ENCODE assay signal across 1 cellular context in the genomic region with DNA sequence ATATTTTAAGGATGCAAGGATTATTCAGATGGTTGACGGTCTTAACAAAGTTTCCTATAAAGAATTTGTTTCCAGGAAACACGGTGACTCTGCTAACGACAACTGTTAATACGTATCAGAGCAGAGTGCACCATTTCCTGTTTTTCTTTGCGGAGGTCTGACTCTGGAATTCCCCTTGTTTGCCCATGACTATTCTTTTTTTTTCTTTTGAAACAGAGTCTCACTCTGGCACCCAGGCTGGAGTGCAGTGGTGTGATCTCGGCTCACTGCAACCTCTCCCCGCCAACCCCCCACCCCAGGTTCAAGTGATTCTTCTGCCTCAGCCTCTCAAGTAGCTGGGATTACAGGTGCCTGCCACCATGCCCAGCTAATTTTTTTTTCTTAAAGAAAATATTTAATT.
A peak's percentile ranks its signal among the peaks of the same experiment; 100 is the strongest.
TF ChIP-seq lines count a peak whose summit lies in the region.

No MANE protein-coding gene starts in this region.

TF ChIP-seq in HepG2, 621 proteins besides CTCF, POLR2A, EP300 and RAD21 (continued from another document and continues in another):
- TF ChIP-seq ZNF407 (CRISPR knock-in tag; IDR thresholded peaks at IDR 0.05; ENCODE audit: not compliant biosample characterization) (no peak), TEAD3 (CRISPR knock-in tag; optimal IDR thresholded peaks at IDR 0.05; ENCODE audit: borderline replicate concordance) (peak; percentile 70), MED1 (CRISPR knock-in tag; IDR thresholded peaks at IDR 0.05) (peak; percentile 71), THRA (CRISPR knock-in tag; IDR thresholded peaks at IDR 0.05; ENCODE audit: borderline replicate concordance) (0 out of 2 replicates have a peak, but pooled peaks have one; percentile 10), RELA (CRISPR knock-in tag; IDR thresholded peaks at IDR 0.05) (peak; percentile 99; the same call in 1 of the 2 replicates), ERF (CRISPR knock-in tag; IDR thresholded peaks at IDR 0.05) (0 out of 2 replicates have a peak, but pooled peaks have one; percentile 13), GLI4 (CRISPR knock-in tag; IDR thresholded peaks at IDR 0.05; ENCODE audit: borderline replicate concordance) (no peak), ZNF251 (CRISPR knock-in tag; IDR thresholded peaks at IDR 0.05) (no peak), HOXA3 (CRISPR knock-in tag; IDR thresholded peaks at IDR 0.05) (peak; percentile 31; the same call in 1 of the 2 replicates), ZNF644 (CRISPR knock-in tag; IDR thresholded peaks at IDR 0.05; ENCODE audit: low read depth) (peak; percentile 34; the same call in 1 of the 2 replicates), FOXA1 (IDR thresholded peaks at IDR 0.05) (no peak), FOXA1 (CRISPR knock-in tag; IDR thresholded peaks at IDR 0.05) (0 out of 2 replicates have a peak, but pooled peaks have one; percentile 22), SOX5 (CRISPR knock-in tag; IDR thresholded peaks at IDR 0.05; ENCODE audit: borderline replicate concordance) (peak; percentile 62; the same call in 1 of the 2 replicates), HNRNPLL (IDR thresholded peaks at IDR 0.05; ENCODE audit: low read depth, low read length, poor library complexity, severe bottlenecking) (no peak), ZGPAT (CRISPR knock-in tag; IDR thresholded peaks at IDR 0.05) (peak; percentile 73), HNF4A (CRISPR knock-in tag; IDR thresholded peaks at IDR 0.05) (peak; percentile 10; the same call in 1 of the 2 replicates), ZNF18 (CRISPR knock-in tag; IDR thresholded peaks at IDR 0.05; ENCODE audit: insufficient replicate concordance) (peak; percentile 86), ZMYM4 (CRISPR knock-in tag; IDR thresholded peaks at IDR 0.05) (0 out of 2 replicates have a peak, but pooled peaks have one; percentile 14), SAP130 (CRISPR knock-in tag; IDR thresholded peaks at IDR 0.05; ENCODE audit: low read depth) (peak; percentile 53), ZBTB38 (CRISPR knock-in tag; IDR thresholded peaks at IDR 0.05) (peak; percentile 36; the same call in 1 of the 2 replicates), GABPA (IDR thresholded peaks at IDR 0.05; ENCODE audit: low read depth, low read length) (no peak), GABPA (CRISPR knock-in tag; IDR thresholded peaks at IDR 0.05; ENCODE audit: low read depth) (peak; percentile 70), SOX6 (IDR thresholded peaks at IDR 0.05) (no peak), SOX6 (CRISPR knock-in tag; IDR thresholded peaks at IDR 0.05) (peak; percentile 61), PAXIP1 (CRISPR knock-in tag; conservative IDR thresholded peaks at IDR 0.05) (peak; percentile 76), ETV5 (CRISPR knock-in tag; IDR thresholded peaks at IDR 0.05; ENCODE audit: borderline replicate concordance) (peak; percentile 75; the same call in 1 of the 2 replicates), POGZ (CRISPR knock-in tag; IDR thresholded peaks at IDR 0.05) (0 out of 2 replicates have a peak, but pooled peaks have one; percentile 33), ELF1 (CRISPR knock-in tag; IDR thresholded peaks at IDR 0.05) (peak; percentile 63), ZBTB21 (CRISPR knock-in tag; IDR thresholded peaks at IDR 0.05) (0 out of 2 replicates have a peak, but pooled peaks have one; percentile 46), FOXP1 (IDR thresholded peaks at IDR 0.05) (no peak), FOXP1 (CRISPR knock-in tag; IDR thresholded peaks at IDR 0.05) (peak; percentile 41; the same call in 1 of the 2 replicates)
- TF ChIP-seq, protein P1, sequence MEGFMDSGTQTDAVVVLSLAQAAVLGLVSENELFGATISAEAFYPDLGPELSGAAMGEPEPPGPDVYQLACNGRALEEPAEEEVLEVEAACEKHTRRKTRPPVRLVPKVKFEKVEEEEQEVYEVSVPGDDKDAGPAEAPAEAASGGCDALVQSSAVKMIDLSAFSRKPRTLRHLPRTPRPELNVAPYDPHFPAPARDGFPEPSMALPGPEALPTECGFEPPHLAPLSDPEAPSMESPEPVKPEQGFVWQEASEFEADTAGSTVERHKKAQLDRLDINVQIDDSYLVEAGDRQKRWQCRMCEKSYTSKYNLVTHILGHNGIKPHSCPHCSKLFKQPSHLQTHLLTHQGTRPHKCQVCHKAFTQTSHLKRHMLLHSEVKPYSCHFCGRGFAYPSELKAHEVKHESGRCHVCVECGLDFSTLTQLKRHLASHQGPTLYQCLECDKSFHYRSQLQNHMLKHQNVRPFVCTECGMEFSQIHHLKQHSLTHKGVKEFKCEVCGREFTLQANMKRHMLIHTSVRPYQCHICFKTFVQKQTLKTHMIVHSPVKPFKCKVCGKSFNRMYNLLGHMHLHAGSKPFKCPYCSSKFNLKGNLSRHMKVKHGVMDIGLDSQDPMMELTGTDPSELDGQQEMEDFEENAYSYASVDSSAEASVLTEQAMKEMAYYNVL (CRISPR knock-in tag; IDR thresholded peaks at IDR 0.05; ENCODE audit: borderline replicate concordance): peak; percentile 80; the same call in 1 of the 2 replicates
- TF ChIP-seq, protein P2, sequence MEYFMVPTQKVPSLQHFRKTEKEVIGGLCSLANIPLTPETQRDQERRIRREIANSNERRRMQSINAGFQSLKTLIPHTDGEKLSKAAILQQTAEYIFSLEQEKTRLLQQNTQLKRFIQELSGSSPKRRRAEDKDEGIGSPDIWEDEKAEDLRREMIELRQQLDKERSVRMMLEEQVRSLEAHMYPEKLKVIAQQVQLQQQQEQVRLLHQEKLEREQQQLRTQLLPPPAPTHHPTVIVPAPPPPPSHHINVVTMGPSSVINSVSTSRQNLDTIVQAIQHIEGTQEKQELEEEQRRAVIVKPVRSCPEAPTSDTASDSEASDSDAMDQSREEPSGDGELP (IDR thresholded peaks at IDR 0.05; ENCODE audit: borderline replicate concordance, low read depth): no peak
